ENCODE assay signal across 26 cellular contexts in genomic region chr2:219562049-219563020, GRCh38. TPM values are rescaled to one million over a fixed set of nuclear protein-coding genes. Genes with fewer than 3 reads are reported as not detected.
DNase-seq lines count a peak whose midpoint lies in the region; ATAC-seq, FAIRE-seq and TF ChIP-seq lines count a peak whose summit lies in the region.
"Had no signal": no experiment of that assay in that cellular context is flagged by ENCODE, and none has a peak within 500 bp of the region (broad histone marks: within the 10 kb centered on the region; RNA-seq: fewer than 3 reads in every experiment).

No MANE protein-coding gene starts in this region.

- no peaks in the 10 kb centered on the region for H3F3A ChIP-seq in smooth muscle cell (ENCODE audit: low read depth)

- H2AFZ ChIP-seq in smooth muscle cell (ENCODE audit: low read depth) = no peak overlapping the region

- intact Hi-C loops in Caco-2 (cut with micrococcal nuclease; ENCODE audit: unreplicated experiment) = loop anchor here (1.0 to 5.0 kb wide), 2 partner anchors 9 to 35 kb away; partner anchors contain the start of genes OBSL1 and STK11IP

- POLR2A ChIA-PET in Caco-2 (lab: Charles Lee) = interaction anchor here (0.6 to 2.1 kb wide), 3 partner anchors 10 to 520 kb away, joined by 3 to 13 read pairs (median 4); partner anchors contain the start of gene STK11IP

- H3K27me3 ChIP-seq in Caco-2 (replicated peaks; ENCODE audit: control insufficient read depth, insufficient read depth, low read length) (no peaks in the 10 kb centered on the region; the same call in 1 of the 2 replicates), HUES48 (ENCODE audit: control insufficient read depth, insufficient read depth, low read length) (no peaks in the 10 kb centered on the region), smooth muscle cell (ENCODE audit: low read depth) (no peaks in the 10 kb centered on the region)
- H3K27me3 ChIP-seq: heart right ventricle, thyroid gland had no signal

- H3K9ac ChIP-seq in HUES48 (ENCODE audit: low read depth, low read length) (no peak overlapping the region), smooth muscle cell (ENCODE audit: low read depth) (no peak overlapping the region)

- H3K36me3 ChIP-seq in Caco-2 (ENCODE audit: control insufficient read depth, insufficient read depth, low read length) (no peaks in the 10 kb centered on the region), HUES48 (ENCODE audit: control insufficient read depth, insufficient read depth, low read length) (peaks cover 34% of the 10 kb centered on the region), mesodermal cell (ENCODE audit: control insufficient read depth, insufficient read depth, low read length) (peaks cover 28% of the 10 kb centered on the region), smooth muscle cell (ENCODE audit: low read depth) (no peaks in the 10 kb centered on the region)

- H3K4me1 Mint-ChIP-seq in Caco-2 (ENCODE audit: low read depth, unreplicated experiment) = peaks cover 15% of the 10 kb centered on the region
- peaks cover 13% of the 10 kb centered on the region for H3K4me1 Mint-ChIP-seq in chondrocyte (ENCODE audit: low read depth)
- H3K4me1 Mint-ChIP-seq: activated CD8-positive, alpha-beta memory T cell treated with anti-CD3 and anti-CD28 coated beads, Interleukin-2, amount 10 ng/mL, durations not matched to agents 7 days and 5 days; activated naive CD8-positive, alpha-beta T cell treated with anti-CD3 and anti-CD28 coated beads, Interleukin-2, amount 50 U/mL, for 24 hours; CD14-positive monocyte; immature natural killer cell; T-cell had no signal

- H3K4me2 ChIP-seq in smooth muscle cell = no peak overlapping the region

- no peak for ATAC-seq in HG02623 (IDR thresholded peaks at IDR 0.05; ENCODE audit: unreplicated experiment)
- ATAC-seq: activated CD8-positive, alpha-beta memory T cell treated with anti-CD3 and anti-CD28 coated beads, Interleukin-2, amount 10 ng/mL, durations not matched to agents 7 days and 5 days; activated naive CD8-positive, alpha-beta T cell treated with anti-CD3 and anti-CD28 coated beads, Interleukin-2, amount 50 U/mL, for 24 hours; naive thymus-derived CD8-positive, alpha-beta T cell; T-cell had no signal

- TF ChIP-seq CTCF in Caco-2 (IDR thresholded peaks at IDR 0.05; ENCODE audit: insufficient read depth in 1 of 2, low read depth in 1 of 2, low read length in 1 of 2, severe bottlenecking in 1 of 2, unreplicated experiment in 1 of 2) (no peak), chondrocyte (IDR thresholded peaks at IDR 0.05) (no peak), smooth muscle cell (IDR thresholded peaks at IDR 0.05; ENCODE audit: borderline replicate concordance, insufficient read depth, poor library complexity, severe bottlenecking) (no peak)

- H3K79me2 ChIP-seq in smooth muscle cell (ENCODE audit: low read depth) = no peaks in the 10 kb centered on the region

- FAIRE-seq in RCC 7860 (lab: Jason Lieb, UNC) = no peak

- H3K27ac ChIP-seq in HUES48 (ENCODE audit: low read depth, low read length) (peak overlapping the region; percentile 37), mesodermal cell (ENCODE audit: low read depth, low read length, severe bottlenecking) (peak overlapping the region; percentile 81), smooth muscle cell (ENCODE audit: low read depth) (no peak overlapping the region)
- H3K27ac ChIP-seq: thyroid gland had no signal

- H3K9me3 Mint-ChIP-seq in Caco-2 (ENCODE audit: unreplicated experiment) (no peaks in the 10 kb centered on the region), chondrocyte (ENCODE audit: low read depth) (no peaks in the 10 kb centered on the region)
- H3K9me3 Mint-ChIP-seq: activated naive CD8-positive, alpha-beta T cell treated with anti-CD3 and anti-CD28 coated beads, Interleukin-2, amount 50 U/mL, for 24 hours; brain; naive thymus-derived CD8-positive, alpha-beta T cell; T-cell had no signal

- H3K36me3 Mint-ChIP-seq in Caco-2 (ENCODE audit: insufficient read depth, unreplicated experiment) (peaks cover 13% of the 10 kb centered on the region), chondrocyte (ENCODE audit: low read depth) (peaks cover 23% of the 10 kb centered on the region)
- H3K36me3 Mint-ChIP-seq: activated CD8-positive, alpha-beta memory T cell treated with anti-CD3 and anti-CD28 coated beads, Interleukin-2, amount 10 ng/mL, durations not matched to agents 7 days and 5 days; CD14-positive monocyte; immature natural killer cell; naive thymus-derived CD8-positive, alpha-beta T cell; T-cell had no signal

- H3K4me3 Mint-ChIP-seq in Caco-2 (ENCODE audit: unreplicated experiment) (no peak overlapping the region), chondrocyte (ENCODE audit: unreplicated experiment) (no peak overlapping the region)
- H3K4me3 Mint-ChIP-seq: activated CD8-positive, alpha-beta memory T cell treated with anti-CD3 and anti-CD28 coated beads, Interleukin-2, amount 10 ng/mL, durations not matched to agents 7 days and 5 days; activated naive CD8-positive, alpha-beta T cell treated with anti-CD3 and anti-CD28 coated beads, Interleukin-2, amount 50 U/mL, for 24 hours; CD14-positive monocyte; immature natural killer cell; naive thymus-derived CD8-positive, alpha-beta T cell; T-cell had no signal

- H3K27me3 Mint-ChIP-seq in Caco-2 (ENCODE audit: insufficient read depth, unreplicated experiment) = no peaks in the 10 kb centered on the region
- no peaks in the 10 kb centered on the region for H3K27me3 Mint-ChIP-seq in chondrocyte (ENCODE audit: low read depth)

- no peak overlapping the region for H3K4me3 ChIP-seq in Caco-2 (ENCODE audit: low read depth, low read length)
- no peak overlapping the region for H3K4me3 ChIP-seq in HUES48 (ENCODE audit: low read depth, low read length)
- H3K4me3 ChIP-seq in mesodermal cell (ENCODE audit: extremely low read depth, insufficient read depth, low read length, poor library complexity, severe bottlenecking) = no peak overlapping the region
- H3K4me3 ChIP-seq in smooth muscle cell = no peak overlapping the region
- H3K4me3 ChIP-seq: heart right ventricle, thyroid gland had no signal

- H4K20me1 ChIP-seq in smooth muscle cell (ENCODE audit: low read depth) = no peaks in the 10 kb centered on the region

- H3K4me1 ChIP-seq in Caco-2 (peaks cover 25% of the 10 kb centered on the region), HUES48 (ENCODE audit: control insufficient read depth, insufficient read depth, low read length) (peaks cover 51% of the 10 kb centered on the region), mesodermal cell (ENCODE audit: control insufficient read depth, insufficient read depth, low read length, poor library complexity, severe bottlenecking) (peaks cover 18% of the 10 kb centered on the region), smooth muscle cell (ENCODE audit: low read depth) (no peaks in the 10 kb centered on the region)

- DNase-seq in Caco-2 (no peak), chondrocyte (ENCODE audit: low spot score) (peak; percentile 92), RCC 7860 (ENCODE audit: low spot score) (no peak), smooth muscle cell (lab: John Stamatoyannopoulos, UW; ENCODE audit: unreplicated experiment) (no peak), NCI-H1436 treated with DMSO at 0.1 percent for 48 hours (lab: John Stamatoyannopoulos, UW) (no peak)
- DNase-seq: activated CD4-positive, alpha-beta T cell treated with anti-CD3 and anti-CD28 coated beads for 48 hours; activated CD8-positive, alpha-beta memory T cell treated with anti-CD3 and anti-CD28 coated beads, Interleukin-2, amount 10 ng/mL, durations not matched to agents 7 days and 5 days; activated naive CD8-positive, alpha-beta T cell treated with anti-CD3 and anti-CD28 coated beads, Interleukin-2, amount 50 U/mL, for 24 hours; dermis blood vessel endothelial cell; GF-D8; heart right ventricle; immature natural killer cell; naive thymus-derived CD8-positive, alpha-beta T cell; NCI-H1105; NCI-H2081; stimulated activated CD4-positive, alpha-beta T cell treated with anti-CD3 and anti-CD28 coated beads, Interleukin-2, amount 100 ng/mL, for 48 hours; stimulated activated naive CD4-positive, alpha-beta T cell treated with Interleukin-2 at 50 U/mL for 16 hours; T-cell; thyroid gland had no signal

- H3K27ac Mint-ChIP-seq in Caco-2 (ENCODE audit: unreplicated experiment) (peak overlapping the region; percentile 64), chondrocyte (ENCODE audit: unreplicated experiment) (peak overlapping the region; percentile 17)
- H3K27ac Mint-ChIP-seq: activated CD8-positive, alpha-beta memory T cell treated with anti-CD3 and anti-CD28 coated beads, Interleukin-2, amount 10 ng/mL, durations not matched to agents 7 days and 5 days; activated naive CD8-positive, alpha-beta T cell treated with anti-CD3 and anti-CD28 coated beads, Interleukin-2, amount 50 U/mL, for 24 hours; immature natural killer cell; naive thymus-derived CD8-positive, alpha-beta T cell; T-cell had no signal

- H3K9me3 ChIP-seq in Caco-2 = no peaks in the 10 kb centered on the region
- H3K9me3 ChIP-seq in HUES48 (ENCODE audit: control insufficient read depth, insufficient read depth, low read length) = no peaks in the 10 kb centered on the region
- no peaks in the 10 kb centered on the region for H3K9me3 ChIP-seq in mesodermal cell (ENCODE audit: control insufficient read depth, low read length)
- H3K9me3 ChIP-seq in smooth muscle cell (replicated peaks; ENCODE audit: low read depth) = no peaks in the 10 kb centered on the region
- H3K9me3 ChIP-seq: heart right ventricle, thyroid gland had no signal

- WGBS in mesodermal cell (ENCODE audit: insufficient coverage in 2 of 2), 2 experiments = 88 to 91% methylated on average over 28 to 35 of the region's 35 CpGs
- WGBS in smooth muscle cell (ENCODE audit: low lambda C conversion rate) = 85% methylated on average over 35 of the region's 35 CpGs

- TSS peak; percentile 25 for BruUV-seq in Caco-2 (replicated peaks; lab: Mats Ljungman, UMichigan)

- CTCF ChIA-PET in Caco-2 (lab: Charles Lee) = interaction anchor here (0.6 to 3.4 kb wide), 6 partner anchors 9 to 127 kb away, joined by 3 to 19 read pairs (median 8); partner anchors contain the start of genes CHPF, OBSL1, STK11IP and TMEM198

RNA-seq across cellular contexts. Expression of gene OBSL1, which starts 9.0 kb away (rescaled TPM):
- total RNA-seq in Caco-2 (2022) (56.2 and 57.6 TPM in 2 replicates), chondrocyte (103 to 143 TPM (median 111 TPM) in 3 replicates), smooth muscle cell (47.1 and 71.9 TPM in 2 replicates)
- polyA plus RNA-seq in mesodermal cell (2013, experiment 1 of 2) = 75.2 TPM
- 64.3 TPM for polyA plus RNA-seq in mesodermal cell (2013, experiment 2 of 2)
- polyA plus RNA-seq in smooth muscle cell = 51.1 and 67.9 TPM in 2 replicates
- polyA plus RNA-seq: CD14-positive monocyte; naive thymus-derived CD8-positive, alpha-beta T cell had no signal

RNA-seq across cellular contexts. Expression of gene INHA, which starts 9.8 kb away (rescaled TPM):
- total RNA-seq in Caco-2 (2022) (1.5 TPM in 2 replicates), chondrocyte (1.0 to 2.7 TPM (median 1.7 TPM) in 3 replicates), smooth muscle cell (2.4 and 4.0 TPM in 2 replicates)
- polyA plus RNA-seq in mesodermal cell (2013, experiment 1 of 2) = 0.33 TPM
- 0.51 TPM for polyA plus RNA-seq in mesodermal cell (2013, experiment 2 of 2)
- polyA plus RNA-seq in smooth muscle cell = 4.3 and 16.7 TPM in 2 replicates
- total RNA-seq: activated CD8-positive, alpha-beta memory T cell treated with anti-CD3 and anti-CD28 coated beads, Interleukin-2, amount 10 ng/mL, durations not matched to agents 7 days and 5 days; dermis blood vessel endothelial cell; lung microvascular endothelial cell; naive thymus-derived CD8-positive, alpha-beta T cell; skeletal muscle tissue had no signal
- polyA plus RNA-seq: CD14-positive monocyte; immature natural killer cell; naive thymus-derived CD8-positive, alpha-beta T cell had no signal

RNA-seq across cellular contexts. Expression of gene TMEM198, which starts 18.5 kb away (rescaled TPM):
- total RNA-seq in Caco-2 (2022) = 8.5 and 9.1 TPM in 2 replicates
- 3.6 to 6.1 TPM (median 4.8 TPM) in 3 replicates for total RNA-seq in chondrocyte
- polyA plus RNA-seq in mesodermal cell (2013, experiment 1 of 2) = 4.3 TPM
- 3.3 TPM for polyA plus RNA-seq in mesodermal cell (2013, experiment 2 of 2)
- total RNA-seq in smooth muscle cell = 3.3 and 6.9 TPM in 2 replicates
- 3.3 and 8.5 TPM in 2 replicates for polyA plus RNA-seq in smooth muscle cell
- total RNA-seq: lung microvascular endothelial cell had no signal
- polyA plus RNA-seq: CD14-positive monocyte had no signal

RNA-seq across cellular contexts. Expression of gene CHPF, which starts 18.7 kb away (rescaled TPM):
- 26.4 and 27.3 TPM in 2 replicates for total RNA-seq in Caco-2 (2022)
- 273 to 276 TPM (median 273 TPM) in 3 replicates for total RNA-seq in chondrocyte
- polyA plus RNA-seq in mesodermal cell (2013, experiment 1 of 2) = 79.3 TPM
- 60.9 TPM for polyA plus RNA-seq in mesodermal cell (2013, experiment 2 of 2)
- 141 and 156 TPM in 2 replicates for total RNA-seq in smooth muscle cell
- 319 and 344 TPM in 2 replicates for polyA plus RNA-seq in smooth muscle cell

RNA-seq across cellular contexts. Expression of gene STK11IP, which starts 35.3 kb away (rescaled TPM):
- 21.7 and 24.3 TPM in 2 replicates for total RNA-seq in Caco-2 (2022)
- 25.5 to 31.9 TPM (median 28.5 TPM) in 3 replicates for total RNA-seq in chondrocyte
- polyA plus RNA-seq in mesodermal cell (2013, experiment 1 of 2) = 17.4 TPM
- 14.3 TPM for polyA plus RNA-seq in mesodermal cell (2013, experiment 2 of 2)
- total RNA-seq in smooth muscle cell = 5.7 and 10.2 TPM in 2 replicates
- 13.6 and 22.5 TPM in 2 replicates for polyA plus RNA-seq in smooth muscle cell
